23 cellular contexts compared by ENCODE assay signal in the genomic region with DNA sequence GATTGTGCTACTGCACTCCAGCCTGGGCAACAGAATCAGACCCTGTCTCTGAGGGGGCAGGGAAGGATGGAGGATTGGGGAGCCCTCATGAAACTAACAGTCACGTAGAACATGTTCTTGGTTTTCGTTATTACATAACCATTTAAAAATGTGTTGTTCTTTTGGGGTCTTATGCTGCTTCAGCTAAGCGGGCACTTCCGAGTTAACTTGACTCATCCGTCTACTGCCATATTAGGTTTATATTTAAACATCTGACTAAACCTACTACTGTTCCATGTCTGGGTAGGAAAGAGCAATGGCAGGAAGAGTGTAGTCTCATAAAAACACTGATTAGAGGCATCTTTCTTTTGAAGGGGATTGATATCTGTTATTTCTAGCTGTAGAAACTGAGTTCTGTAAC. TPM values are rescaled to one million over a fixed set of nuclear protein-coding genes. Genes with fewer than 3 reads are reported as not detected.
DNase-seq lines count a peak whose midpoint lies in the region; ATAC-seq and TF ChIP-seq lines count a peak whose summit lies in the region.
"Had no signal": no experiment of that assay in that cellular context is flagged by ENCODE, and none has a peak within 500 bp of the region (broad histone marks: within the 10 kb centered on the region; RNA-seq: fewer than 3 reads in every experiment).

No MANE protein-coding gene starts in this region.

- peaks cover 87% of the 10 kb centered on the region for H3K36me3 ChIP-seq in CD4-positive, alpha-beta memory T cell (ENCODE audit: insufficient read depth, low read length)
- peaks cover 97% of the 10 kb centered on the region for H3K36me3 ChIP-seq in SJSA1
- peaks cover 91% of the 10 kb centered on the region for H3K36me3 ChIP-seq in osteoblast (ENCODE audit: insufficient read depth, low read length)

- TF ChIP-seq CTCF in osteoblast (IDR thresholded peaks at IDR 0.05; ENCODE audit: extremely low read depth, low read depth, low read length) = no peak

- H3K4me1 ChIP-seq in CD4-positive, alpha-beta memory T cell (ENCODE audit: insufficient read depth, low read length) = no peaks in the 10 kb centered on the region
- H3K4me1 ChIP-seq in SJSA1 (replicated peaks) (peaks cover 24% of the 10 kb centered on the region), osteoblast (ENCODE audit: insufficient read depth, low read length) (peaks cover 7% of the 10 kb centered on the region)
- H3K4me1 ChIP-seq: HAP-1 had no signal

- peak overlapping the region in 5 of 7 donors; percentile 3 to 77 (median 6) for H3K27ac Mint-ChIP-seq in CD4-positive, alpha-beta memory T cell
- H3K27ac Mint-ChIP-seq in effector memory CD8-positive, alpha-beta T cell = peak overlapping the region; percentile 71

- no peaks in the 10 kb centered on the region for H3K27me3 Mint-ChIP-seq in CD4-positive, alpha-beta memory T cell
- no peaks in the 10 kb centered on the region for H3K27me3 Mint-ChIP-seq in effector memory CD8-positive, alpha-beta T cell
- H3K27me3 Mint-ChIP-seq: activated naive CD4-positive, alpha-beta T cell treated with anti-CD3 and anti-CD28 coated beads, Interleukin-2, amount 50 U/mL, for 24 hours had no signal

- POLR2A ChIA-PET in CD4-positive, alpha-beta memory T cell (lab: Charles Lee; ENCODE audit: partially characterized antibody) = no interaction called here

- peaks cover 9% of the 10 kb centered on the region for H3K79me2 ChIP-seq in osteoblast (ENCODE audit: insufficient read depth, low read length)

- H3K27ac ChIP-seq in CD4-positive, alpha-beta memory T cell (ENCODE audit: low read depth, low read length) = no peak overlapping the region
- H3K27ac ChIP-seq in SJSA1 (peak overlapping the region; percentile 21; the same call in 1 of the 2 replicates), osteoblast (ENCODE audit: low read depth, low read length) (peak overlapping the region; percentile 6)
- H3K27ac ChIP-seq: vagina had no signal

- H3K4me1 Mint-ChIP-seq in CD4-positive, alpha-beta memory T cell = peaks cover 0 to 1% (median under 1%) of the 10 kb centered on the region in 4 donors
- H3K4me1 Mint-ChIP-seq in effector memory CD8-positive, alpha-beta T cell (ENCODE audit: low read depth in 2 of 2) = peaks cover 5 to 18% of the 10 kb centered on the region in 2 donors

- H3K9me3 Mint-ChIP-seq in CD4-positive, alpha-beta memory T cell = no peaks in the 10 kb centered on the region
- no peaks in the 10 kb centered on the region for H3K9me3 Mint-ChIP-seq in effector memory CD8-positive, alpha-beta T cell
- H3K9me3 Mint-ChIP-seq: activated naive CD4-positive, alpha-beta T cell treated with anti-CD3 and anti-CD28 coated beads, Interleukin-2, amount 50 U/mL, for 24 hours had no signal

- H3K4me3 ChIP-seq in CD4-positive, alpha-beta memory T cell (ENCODE audit: low read length in 2 of 2) = no peak overlapping the region
- H3K4me3 ChIP-seq in SJSA1 (no peak overlapping the region), osteoblast (ENCODE audit: insufficient read depth, low read length) (no peak overlapping the region)
- H3K4me3 ChIP-seq: HAP-1, vagina had no signal

- H3K4me2 ChIP-seq in osteoblast (ENCODE audit: insufficient read depth, low read length) = no peak overlapping the region

- no peak overlapping the region for H2AFZ ChIP-seq in osteoblast (ENCODE audit: low read length)

- CTCF ChIA-PET in CD4-positive, alpha-beta memory T cell (lab: Charles Lee; ENCODE audit: partially characterized antibody) = no interaction called here

- peaks cover 74 to 91% of the 10 kb centered on the region in 2 donors for H3K36me3 Mint-ChIP-seq in CD4-positive, alpha-beta memory T cell
- peaks cover 94% of the 10 kb centered on the region for H3K36me3 Mint-ChIP-seq in effector memory CD8-positive, alpha-beta T cell (ENCODE audit: insufficient read depth)

- ATAC-seq in effector memory CD8-positive, alpha-beta T cell (replicated peaks) = no peak
- ATAC-seq in GM18502 (IDR thresholded peaks at IDR 0.05; ENCODE audit: poor library complexity, unreplicated experiment) = no peak
- ATAC-seq: HepG2 had no signal

- no peaks in the 10 kb centered on the region for H4K20me1 ChIP-seq in osteoblast (ENCODE audit: insufficient read depth, low read length)

- intact Hi-C loops in CD4-positive, alpha-beta memory T cell (cut with micrococcal nuclease) = no loop called here

- no peak for DNase-seq in CD4-positive, alpha-beta memory T cell
- DNase-seq in SJSA1 (ENCODE audit: low read depth in 1 of 2, low spot score in 2 of 2) (peak in 1 of 2 experiments; percentile 59), osteoblast (ENCODE audit: insufficient read length, low spot score, missing footprints) (peak; percentile 68), germinal center (ENCODE audit: low spot score) (no peak), iPS-NIHi7 (ENCODE audit: extremely low spot score) (no peak), NCI-H345 treated with DMSO at 0.1 percent for 48 hours (lab: John Stamatoyannopoulos, UW; ENCODE audit: unreplicated experiment) (no peak)
- no peak for DNase-seq in effector memory CD8-positive, alpha-beta T cell
- DNase-seq: activated CD4-positive, alpha-beta T cell treated with anti-CD3 and anti-CD28 coated beads for 1 hour; activated CD8-positive, alpha-beta memory T cell treated with anti-CD3 and anti-CD28 coated beads, Interleukin-2, amount 50 U/mL, for 4 hours; caudate nucleus; foreskin melanocyte; NCI-H187 treated with DMSO at 0.1 percent for 48 hours; NCI-H510A; Right ventricle myocardium superior; stimulated activated CD4-positive, alpha-beta T cell treated with anti-CD3 and anti-CD28 coated beads, Interleukin-15, amount 100 ng/mL, for 24 hours had no signal

- H3K27me3 ChIP-seq in CD4-positive, alpha-beta memory T cell (ENCODE audit: insufficient read depth, low read length) = no peaks in the 10 kb centered on the region
- no peaks in the 10 kb centered on the region for H3K27me3 ChIP-seq in SJSA1 (replicated peaks)
- H3K27me3 ChIP-seq in osteoblast (ENCODE audit: insufficient read depth, low read length) = no peaks in the 10 kb centered on the region
- H3K27me3 ChIP-seq: vagina had no signal

- H3K9me3 ChIP-seq in CD4-positive, alpha-beta memory T cell (ENCODE audit: control insufficient read depth in 1 of 2, low read length in 2 of 2) = no peaks in the 10 kb centered on the region
- no peaks in the 10 kb centered on the region for H3K9me3 ChIP-seq in SJSA1 (replicated peaks)
- H3K9me3 ChIP-seq in osteoblast (ENCODE audit: low read depth, low read length) = no peaks in the 10 kb centered on the region
- H3K9me3 ChIP-seq: HAP-1, vagina had no signal

- H3K4me3 Mint-ChIP-seq in CD4-positive, alpha-beta memory T cell = no peak overlapping the region
- H3K4me3 Mint-ChIP-seq in effector memory CD8-positive, alpha-beta T cell = no peak overlapping the region
- H3K4me3 Mint-ChIP-seq: activated naive CD4-positive, alpha-beta T cell treated with anti-CD3 and anti-CD28 coated beads, Interleukin-2, amount 50 U/mL, for 24 hours had no signal

RNA-seq across cellular contexts. Expression of a gene that starts 59.5 kb away (rescaled TPM):
- not detected for total RNA-seq in CD4-positive, alpha-beta memory T cell
- not detected for polyA plus RNA-seq in CD4-positive, alpha-beta memory T cell
- not detected in 2 replicates for total RNA-seq in SJSA1 (2014; rRNA removed; shearing (Covaris generic))
- 0.72 and 2.4 TPM in 2 replicates for total RNA-seq in osteoblast
- total RNA-seq: HepG2; liver; T-helper 2 cell treated with Interferon-gamma antibody and Interleukin-4, amounts not matched to agents 100 ng/mL and 5 ng/mL, for 36 hours had no signal
- polyA plus RNA-seq: liver, neural cell had no signal
